2 cellular contexts compared by ENCODE assay signal in genomic region chr18:10374195-10374594, GRCh38.
TF ChIP-seq lines count a peak whose summit lies in the region.

No MANE protein-coding gene starts in this region.

TF ChIP-seq in IMR-90, 13 proteins besides CTCF, POLR2A, EP300 and RAD21:
- TF ChIP-seq NFE2L2 (IDR thresholded peaks at IDR 0.05; ENCODE audit: low read depth, low read length) = no peak
- no peak for TF ChIP-seq CHD1 (IDR thresholded peaks at IDR 0.05; ENCODE audit: low read depth, low read length)
- TF ChIP-seq FOS (IDR thresholded peaks at IDR 0.05; ENCODE audit: low read depth, low read length) = no peak
- no peak for TF ChIP-seq ELK1 (IDR thresholded peaks at IDR 0.05; ENCODE audit: borderline replicate concordance, low read depth, low read length)
- no peak for TF ChIP-seq BHLHE40 (IDR thresholded peaks at IDR 0.05; ENCODE audit: low read depth, low read length)
- no peak for TF ChIP-seq CEBPB (IDR thresholded peaks at IDR 0.05; ENCODE audit: low read depth, low read length)
- no peak for TF ChIP-seq USF2 (IDR thresholded peaks at IDR 0.05; ENCODE audit: low read depth, low read length)
- TF ChIP-seq MAFK (IDR thresholded peaks at IDR 0.05; ENCODE audit: low read depth, low read length) = no peak
- TF ChIP-seq SMC3 (IDR thresholded peaks at IDR 0.05; ENCODE audit: low read depth, low read length) = no peak
- no peak for TF ChIP-seq MXI1 (IDR thresholded peaks at IDR 0.05; ENCODE audit: borderline replicate concordance, low read depth, low read length)
- TF ChIP-seq MAZ (IDR thresholded peaks at IDR 0.05; ENCODE audit: borderline replicate concordance, low read depth, low read length) = no peak

TF ChIP-seq in H1, 55 proteins besides CTCF, POLR2A, EP300 and RAD21:
- TF ChIP-seq GTF2F1 (IDR thresholded peaks at IDR 0.05; ENCODE audit: borderline replicate concordance, low read depth, low read length) (no peak), TAF7 (optimal IDR thresholded peaks at IDR 0.05; ENCODE audit: borderline replicate concordance, low read depth, low read length) (no peak), JUN (IDR thresholded peaks at IDR 0.05; ENCODE audit: low read depth, low read length) (no peak), RBBP5 (IDR thresholded peaks at IDR 0.05; ENCODE audit: borderline replicate concordance, low read depth, low read length) (no peak), BRCA1 (IDR thresholded peaks at IDR 0.05; ENCODE audit: low read depth, low read length) (no peak), HDAC2 (IDR thresholded peaks at IDR 0.05; ENCODE audit: borderline replicate concordance in 1 of 2, low read depth in 2 of 2, low read length in 2 of 2) (no peak), EZH2 (IDR thresholded peaks at IDR 0.05; ENCODE audit: low read depth, low read length, severe bottlenecking) (no peak), CEBPB (IDR thresholded peaks at IDR 0.05; ENCODE audit: low read depth, low read length) (no peak), RXRA (IDR thresholded peaks at IDR 0.05; ENCODE audit: insufficient read depth, low read depth, low read length) (no peak), CREB1 (IDR thresholded peaks at IDR 0.05) (no peak), KDM5A (IDR thresholded peaks at IDR 0.05; ENCODE audit: low read length) (no peak), MAX (IDR thresholded peaks at IDR 0.05) (no peak), TBP (IDR thresholded peaks at IDR 0.05; ENCODE audit: low read depth, low read length) (no peak), TCF12 (IDR thresholded peaks at IDR 0.05; ENCODE audit: low read depth, low read length) (no peak), TAF1 (IDR thresholded peaks at IDR 0.05; ENCODE audit: low read depth, low read length) (no peak), CBX5 (IDR thresholded peaks at IDR 0.05; ENCODE audit: low read depth, low read length) (no peak), ATF3 (IDR thresholded peaks at IDR 0.05; ENCODE audit: insufficient read depth, low read depth, low read length) (no peak), JUND (IDR thresholded peaks at IDR 0.05; ENCODE audit: low read length) (no peak), CBX8 (IDR thresholded peaks at IDR 0.05; ENCODE audit: borderline replicate concordance, low read depth, low read length) (no peak)
